Comparison of ENCODE assay signal across 16 cellular contexts in genomic region chr4:118290951-118291350, GRCh38.
"Had no signal": no experiment of that assay in that cellular context is flagged by ENCODE, and none has a peak within 500 bp of the region (broad histone marks: within the 10 kb centered on the region; RNA-seq: fewer than 3 reads in every experiment).

No MANE protein-coding gene starts in this region.

- H2AFZ ChIP-seq: parathyroid adenoma had no signal

- H3K4me1 ChIP-seq: adrenal gland, left ventricle myocardium inferior, parathyroid adenoma, tibial artery had no signal

- H3K4me3 ChIP-seq: adrenal gland, left ventricle myocardium inferior, tibial artery had no signal

- H3K9me3 ChIP-seq: adrenal gland, left ventricle myocardium inferior, neutrophil, tibial artery had no signal

- H3K27ac ChIP-seq: adrenal gland, left ventricle myocardium inferior, neutrophil, parathyroid adenoma, tibial artery, WERI-Rb-1 had no signal

- DNase-seq: activated CD4-positive, CD25-positive, alpha-beta regulatory T cell treated with anti-CD3 and anti-CD28 coated beads, Interleukin-2, amount 50 U/mL, for 72 hours; activated T-cell treated with anti-CD3 and anti-CD28 coated beads, Interleukin-2, amount 50 U/mL, for 1 hour; adrenal gland; cerebellar nuclear complex; cortex of kidney; endodermal cell; left ventricle myocardium inferior; naive thymus-derived CD8-positive, alpha-beta T cell; right cardiac atrium; stimulated activated CD4-positive, alpha-beta T cell treated with anti-CD3 and anti-CD28 coated beads, Interleukin-1b, Interleukin-23, amount 100 ng/mL, for 48 hours; T-cell; tibial artery; WERI-Rb-1 had no signal

- H3K9ac ChIP-seq: parathyroid adenoma had no signal

- H3K27me3 ChIP-seq: adrenal gland, neutrophil, tibial artery had no signal

- H3K36me3 ChIP-seq: adrenal gland, left ventricle myocardium inferior, neutrophil, tibial artery had no signal

- ATAC-seq: activated naive CD4-positive, alpha-beta T cell treated with anti-CD3 and anti-CD28 coated beads, Interleukin-2, amount 50 U/mL, for 72 hours; naive thymus-derived CD8-positive, alpha-beta T cell; right cardiac atrium; T-cell had no signal
